22 cellular contexts compared by ENCODE assay signal in genomic region chr7:129835436-129836020, GRCh38.
DNase-seq lines count a peak whose midpoint lies in the region; ATAC-seq, FAIRE-seq and TF ChIP-seq lines count a peak whose summit lies in the region.
"Had no signal": no experiment of that assay in that cellular context is flagged by ENCODE, and none has a peak within 500 bp of the region (broad histone marks: within the 10 kb centered on the region; RNA-seq: fewer than 3 reads in every experiment).

No MANE protein-coding gene starts in this region.

- peaks cover 4% of the 10 kb centered on the region in 2 donors for H3K4me1 Mint-ChIP-seq in effector memory CD8-positive, alpha-beta T cell (ENCODE audit: low read depth in 2 of 2)
- H3K4me1 Mint-ChIP-seq in endothelial cell (ENCODE audit: unreplicated experiment), result peaks cover 48% of the 10 kb centered on the region

- H3K9me3 Mint-ChIP-seq in effector memory CD8-positive, alpha-beta T cell, result no peaks in the 10 kb centered on the region
- no peaks in the 10 kb centered on the region for H3K9me3 Mint-ChIP-seq in endothelial cell (ENCODE audit: unreplicated experiment)
- H3K9me3 Mint-ChIP-seq: activated CD4-positive, alpha-beta memory T cell treated with anti-CD3 and anti-CD28 coated beads for 36 hours; CD8-positive, alpha-beta T cell; naive thymus-derived CD8-positive, alpha-beta T cell had no signal

- DNase-seq in DMS153 treated with DMSO at 0.1 percent for 48 hours (lab: John Stamatoyannopoulos, UW; ENCODE audit: unreplicated experiment), result peak; percentile 67
- no peak for DNase-seq in HCT116 (ENCODE audit: low read depth, low spot score)
- peak; percentile 61 for DNase-seq in NCI-H2227 treated with DMSO at 0.1 percent for 48 hours (lab: John Stamatoyannopoulos, UW)
- peak; percentile 31 to 52 for DNase-seq in erythroblast (lab: John Stamatoyannopoulos, UW)
- no peak for DNase-seq in GM12892 (ENCODE audit: insufficient read length)
- DNase-seq in effector memory CD8-positive, alpha-beta T cell, result no peak
- DNase-seq in endothelial cell (ENCODE audit: low spot score), result no peak
- DNase-seq: activated CD4-positive, alpha-beta memory T cell treated with anti-CD3 and anti-CD28 coated beads for 36 hours; activated naive CD4-positive, alpha-beta T cell; aorta; CD8-positive, alpha-beta T cell; heart left ventricle; Karpas-422; naive thymus-derived CD8-positive, alpha-beta T cell; NCI-H1092 treated with DMSO at 0.1 percent for 48 hours; NCI-H524 treated with DMSO at 0.1 percent for 48 hours; pancreas; sigmoid colon; stimulated activated naive CD4-positive, alpha-beta T cell treated with Interleukin-2 at 50 U/mL for 16 hours; upper lobe of left lung had no signal

- H3K4me3 ChIP-seq in HCT116 (replicated peaks in 1 of 2; ENCODE audit: low read depth in 1 of 2, low read length in 2 of 2), result no peak overlapping the region
- H3K4me3 ChIP-seq: heart left ventricle, pancreas, sigmoid colon, upper lobe of left lung had no signal

- BruUV-seq in HCT116 (replicated peaks; lab: Mats Ljungman, UMichigan), result no TSS peak

- H3K27me3 Mint-ChIP-seq in effector memory CD8-positive, alpha-beta T cell, result no peaks in the 10 kb centered on the region
- H3K27me3 Mint-ChIP-seq in endothelial cell (ENCODE audit: unreplicated experiment), result peaks cover 6% of the 10 kb centered on the region
- H3K27me3 Mint-ChIP-seq: activated CD4-positive, alpha-beta memory T cell treated with anti-CD3 and anti-CD28 coated beads for 36 hours; naive thymus-derived CD8-positive, alpha-beta T cell had no signal

- H3K4me2 ChIP-seq in HCT116 (ENCODE audit: low read length), result no peak overlapping the region

- TF ChIP-seq RAD21 in HCT116 (IDR thresholded peaks at IDR 0.05; ENCODE audit: low read depth), result no peak

- no peak overlapping the region for H2AFZ ChIP-seq in HCT116 (ENCODE audit: low read depth, low read length, poor library complexity, severe bottlenecking)

- H3K9ac ChIP-seq in HCT116 (ENCODE audit: low read length), result no peak overlapping the region

- FAIRE-seq in GM12892 (lab: Jason Lieb, UNC), result no peak
- FAIRE-seq: pancreas had no signal

- no peak for TF ChIP-seq POLR2A in HCT116 (IDR thresholded peaks at IDR 0.05; ENCODE audit: borderline replicate concordance, extremely low read depth, insufficient read depth, insufficient read length)
- TF ChIP-seq POLR2A in erythroblast (IDR thresholded peaks at IDR 0.05; ENCODE audit: low read length), result no peak
- no peak for TF ChIP-seq POLR2A in GM12892 (IDR thresholded peaks at IDR 0.05; ENCODE audit: low read depth, low read length)

- CTCF ChIA-PET in HCT116 (lab: Charles Lee), result no interaction called here

- no peaks in the 10 kb centered on the region for H4K20me1 ChIP-seq in HCT116 (ENCODE audit: insufficient read depth)

- POLR2A ChIA-PET in HCT116 (lab: Charles Lee), result no interaction called here

- TF ChIP-seq CTCF in HCT116 (IDR thresholded peaks at IDR 0.05 in 2 of 3, conservative IDR thresholded peaks at IDR 0.05 in 1 of 3; ENCODE audit: borderline replicate concordance in 1 of 3, insufficient read depth in 1 of 3, low read depth in 2 of 3, low read length in 2 of 3), result no peak
- TF ChIP-seq CTCF in endothelial cell (IDR thresholded peaks at IDR 0.05; ENCODE audit: unreplicated experiment), result no peak

- peaks cover 34% of the 10 kb centered on the region for H3K36me3 Mint-ChIP-seq in effector memory CD8-positive, alpha-beta T cell (ENCODE audit: insufficient read depth)
- peaks cover 35% of the 10 kb centered on the region for H3K36me3 Mint-ChIP-seq in endothelial cell (ENCODE audit: low read depth, unreplicated experiment)

- peak overlapping the region; percentile 31; the same call in 1 of the 2 replicates for H3K27ac ChIP-seq in HCT116 (ENCODE audit: low read depth, low read length)
- H3K27ac ChIP-seq: sigmoid colon had no signal

- intact Hi-C loops in HCT116 (cut with micrococcal nuclease), result no loop called here

- no peaks in the 10 kb centered on the region for H3K9me3 ChIP-seq in HCT116 (ENCODE audit: control insufficient read depth in 1 of 2, insufficient read depth in 1 of 2, low read depth in 1 of 2, low read length in 2 of 2)
- H3K9me3 ChIP-seq: heart left ventricle, pancreas, sigmoid colon, upper lobe of left lung had no signal

- H3K79me2 ChIP-seq in HCT116 (ENCODE audit: insufficient read depth, low read length), result peaks cover 8% of the 10 kb centered on the region; the same call in 1 of the 2 replicates

- peaks cover 8 to 15% of the 10 kb centered on the region in 2 experiments; a peak in 1 of 4 replicates for H3K36me3 ChIP-seq in HCT116 (ENCODE audit: control insufficient read depth in 1 of 2, insufficient read depth in 2 of 2, low read length in 2 of 2)

- RAD21 ChIA-PET in HCT116 (lab: Charles Lee; ENCODE audit: low non-redundant PET in 1 of 2, low total read pairs in 2 of 2, uncharacterized antibody in 2 of 2, unreplicated experiment in 2 of 2), result no interaction called here

- H3K27ac Mint-ChIP-seq in effector memory CD8-positive, alpha-beta T cell, result no peak overlapping the region
- H3K27ac Mint-ChIP-seq in endothelial cell (ENCODE audit: unreplicated experiment), result no peak overlapping the region
- H3K27ac Mint-ChIP-seq: activated CD4-positive, alpha-beta memory T cell treated with anti-CD3 and anti-CD28 coated beads for 36 hours had no signal

- no peaks in the 10 kb centered on the region for H3K9me2 ChIP-seq in HCT116 (ENCODE audit: insufficient read depth)

- H3K4me1 ChIP-seq in HCT116 (ENCODE audit: control insufficient read depth in 1 of 2, insufficient read depth in 2 of 2, low read length in 2 of 2), result peaks cover 34 to 35% of the 10 kb centered on the region in 2 experiments

- no peaks in the 10 kb centered on the region for H3K27me3 ChIP-seq in HCT116 (ENCODE audit: insufficient read depth, low read length)
- H3K27me3 ChIP-seq: heart left ventricle, pancreas, sigmoid colon, upper lobe of left lung had no signal

- H3K4me3 Mint-ChIP-seq in effector memory CD8-positive, alpha-beta T cell, result no peak overlapping the region
- H3K4me3 Mint-ChIP-seq in endothelial cell (ENCODE audit: unreplicated experiment), result no peak overlapping the region
- H3K4me3 Mint-ChIP-seq: activated CD4-positive, alpha-beta memory T cell treated with anti-CD3 and anti-CD28 coated beads for 36 hours; CD8-positive, alpha-beta T cell; naive thymus-derived CD8-positive, alpha-beta T cell had no signal

- ATAC-seq in HCT116 (no peak), GM21515 (IDR thresholded peaks at IDR 0.05; ENCODE audit: unreplicated experiment) (no peak)
- no peak for ATAC-seq in effector memory CD8-positive, alpha-beta T cell (replicated peaks)
- ATAC-seq: CD8-positive, alpha-beta T cell; heart left ventricle; naive thymus-derived CD8-positive, alpha-beta T cell; pancreas; Right ventricle myocardium inferior had no signal

TF ChIP-seq in HCT116, 20 proteins besides CTCF, POLR2A, EP300 and RAD21:
- TF ChIP-seq SRF (IDR thresholded peaks at IDR 0.05; ENCODE audit: low read depth) (no peak), YY1 (IDR thresholded peaks at IDR 0.05; ENCODE audit: extremely low read depth, insufficient replicate concordance, low read depth, low read length) (no peak), SIN3A (IDR thresholded peaks at IDR 0.05; ENCODE audit: low read depth) (no peak), JUND (IDR thresholded peaks at IDR 0.05) (no peak), EGR1 (IDR thresholded peaks at IDR 0.05; ENCODE audit: low read depth) (no peak), ATF3 (IDR thresholded peaks at IDR 0.05) (no peak), SP1 (IDR thresholded peaks at IDR 0.05; ENCODE audit: low read depth) (no peak), CEBPB (IDR thresholded peaks at IDR 0.05; ENCODE audit: low read depth) (no peak), FOSL1 (IDR thresholded peaks at IDR 0.05; ENCODE audit: low read depth) (no peak)

Comparison
In these comparisons a context has a peak if more than half of its experiments do, and no peak if none do; other contexts are left out.
1. DNase-seq: peak in DMS153 treated with DMSO at 0.1 percent for 48 hours (single experiment), NCI-H2227 treated with DMSO at 0.1 percent for 48 hours (single experiment) and erythroblast (2 of 2); none in HCT116 (single experiment), GM12892 (single experiment), effector memory CD8-positive, alpha-beta T cell (0 of 3) and endothelial cell (single experiment).